ENCODE assay signal across 21 cellular contexts in the genomic region with DNA sequence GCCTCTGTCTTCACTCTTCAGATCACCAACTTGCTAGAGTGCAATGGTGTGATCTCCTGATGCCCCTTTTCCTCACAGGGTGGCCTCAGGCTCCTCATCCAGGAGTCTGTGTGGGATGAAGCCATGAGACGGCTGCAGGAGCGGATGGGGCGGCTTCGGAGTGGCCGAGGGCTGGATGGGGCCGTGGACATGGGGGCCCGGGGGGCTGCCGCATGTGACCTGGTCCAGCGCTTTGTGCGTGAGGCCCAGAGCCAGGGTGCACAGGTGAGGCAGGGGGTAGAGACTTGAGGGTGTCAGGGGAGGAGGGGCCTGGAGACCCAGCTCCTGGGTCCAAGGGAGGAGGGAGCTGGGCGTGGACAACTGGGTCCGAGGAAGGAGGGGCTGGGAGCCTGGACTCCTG. TPM values are rescaled to one million over a fixed set of nuclear protein-coding genes. Genes with fewer than 3 reads are reported as not detected.
"Had no signal": no experiment of that assay in that cellular context is flagged by ENCODE, and none has a peak within 500 bp of the region (broad histone marks: within the 10 kb centered on the region; RNA-seq: fewer than 3 reads in every experiment).

No MANE protein-coding gene starts in this region.

- DNase-seq: colonic mucosa; dermis blood vessel endothelial cell; esophagus squamous epithelium; foreskin fibroblast; heart left ventricle; hippocampal formation; left colon; left ventricle myocardium superior; mesenchymal stem cell; midbrain; ovary; small intestine; stimulated activated CD4-positive, alpha-beta T cell treated with anti-CD3 and anti-CD28 coated beads, Interleukin-12 subunit alpha, Interleukin-12 subunit beta, amount 100 ng/mL, for 4 hours; stimulated activated CD4-positive, alpha-beta T cell treated with anti-CD3 and anti-CD28 coated beads, Interleukin-2, amount 100 ng/mL, for 48 hours; testis; transverse colon had no signal

- H3K4me3 Mint-ChIP-seq: neural crest cell; stimulated activated naive CD8-positive, alpha-beta T cell treated with anti-CD3 and anti-CD28 coated beads, Interleukin-15, Interleukin-2, amounts not matched to agents 100 ng/mL and 50 ng/mL, for 24 hours had no signal

- H3K27me3 Mint-ChIP-seq: stimulated activated naive CD8-positive, alpha-beta T cell treated with anti-CD3 and anti-CD28 coated beads, Interleukin-15, Interleukin-2, amounts not matched to agents 100 ng/mL and 50 ng/mL, for 24 hours had no signal

- H3K27me3 ChIP-seq: colonic mucosa, esophagus squamous epithelium, heart left ventricle, ovary, right atrium auricular region, testis, transverse colon had no signal

- H3K27ac Mint-ChIP-seq: stimulated activated naive CD8-positive, alpha-beta T cell treated with anti-CD3 and anti-CD28 coated beads, Interleukin-15, Interleukin-2, amounts not matched to agents 100 ng/mL and 50 ng/mL, for 24 hours had no signal

- H3K9me3 ChIP-seq: colonic mucosa, esophagus squamous epithelium, heart left ventricle, ovary, right atrium auricular region, testis, transverse colon had no signal

- H3K27ac ChIP-seq: colonic mucosa, esophagus squamous epithelium, heart left ventricle, ovary, right atrium auricular region, testis, transverse colon had no signal

- H3K9me3 Mint-ChIP-seq: neural crest cell; stimulated activated naive CD8-positive, alpha-beta T cell treated with anti-CD3 and anti-CD28 coated beads, Interleukin-15, Interleukin-2, amounts not matched to agents 100 ng/mL and 50 ng/mL, for 24 hours had no signal

- H3K4me1 Mint-ChIP-seq: neural crest cell had no signal

- ATAC-seq: heart left ventricle, left colon, left ventricle myocardium superior had no signal

RNA-seq across cellular contexts. Expression of gene SLC17A7, which starts 21.2 kb away (rescaled TPM):
- total RNA-seq: epithelial cell of proximal tubule, kidney epithelial cell had no signal
